ENCODE assay signal across 1 cellular context in genomic region chr22:20422965-20423635, GRCh38.
A peak's percentile ranks its signal among the peaks of the same experiment; 100 is the strongest.
TF ChIP-seq lines count a peak whose summit lies in the region.

No MANE protein-coding gene starts in this region.

TF ChIP-seq in SK-N-SH, 30 proteins besides CTCF, POLR2A, EP300 and RAD21 (continued from another document):
- TF ChIP-seq MEF2A (IDR thresholded peaks at IDR 0.05; ENCODE audit: borderline replicate concordance, low read depth) (no peak), JUND (IDR thresholded peaks at IDR 0.05) (no peak), USF2 (IDR thresholded peaks at IDR 0.05; ENCODE audit: borderline replicate concordance, low read depth, low read length) (no peak), FOXM1 (IDR thresholded peaks at IDR 0.05; ENCODE audit: low read depth) (no peak), MXI1 (IDR thresholded peaks at IDR 0.05; ENCODE audit: low read depth, low read length) (peak; percentile 85), GATA2 (CRISPR knock-in tag; IDR thresholded peaks at IDR 0.05) (no peak), EZH2phosphoT487 (IDR thresholded peaks at IDR 0.05; ENCODE audit: borderline replicate concordance, low read depth) (no peak), MAX (IDR thresholded peaks at IDR 0.05; ENCODE audit: low read depth) (peak; percentile 86), RCOR1 (IDR thresholded peaks at IDR 0.05; ENCODE audit: low read length) (peak; percentile 54), SMC3 (IDR thresholded peaks at IDR 0.05; ENCODE audit: low read depth, low read length) (no peak), TAF1 (IDR thresholded peaks at IDR 0.05; ENCODE audit: borderline replicate concordance, low read depth, low read length) (no peak), NFIC (IDR thresholded peaks at IDR 0.05; ENCODE audit: borderline replicate concordance) (peak; percentile 76), CHD2 (IDR thresholded peaks at IDR 0.05; ENCODE audit: low read length, partially characterized antibody) (peak; percentile 65), FOXJ3 (CRISPR knock-in tag; IDR thresholded peaks at IDR 0.05) (peak; percentile 64; the same call in 1 of the 2 replicates), REST (IDR thresholded peaks at IDR 0.05; ENCODE audit: low read depth, low read length) (no peak), YY1 (IDR thresholded peaks at IDR 0.05; ENCODE audit: low read depth) (no peak)
TF ChIP-seq in SK-N-SH: peak in this region for 11.
